10 cellular contexts compared by ENCODE assay signal in the genomic region with DNA sequence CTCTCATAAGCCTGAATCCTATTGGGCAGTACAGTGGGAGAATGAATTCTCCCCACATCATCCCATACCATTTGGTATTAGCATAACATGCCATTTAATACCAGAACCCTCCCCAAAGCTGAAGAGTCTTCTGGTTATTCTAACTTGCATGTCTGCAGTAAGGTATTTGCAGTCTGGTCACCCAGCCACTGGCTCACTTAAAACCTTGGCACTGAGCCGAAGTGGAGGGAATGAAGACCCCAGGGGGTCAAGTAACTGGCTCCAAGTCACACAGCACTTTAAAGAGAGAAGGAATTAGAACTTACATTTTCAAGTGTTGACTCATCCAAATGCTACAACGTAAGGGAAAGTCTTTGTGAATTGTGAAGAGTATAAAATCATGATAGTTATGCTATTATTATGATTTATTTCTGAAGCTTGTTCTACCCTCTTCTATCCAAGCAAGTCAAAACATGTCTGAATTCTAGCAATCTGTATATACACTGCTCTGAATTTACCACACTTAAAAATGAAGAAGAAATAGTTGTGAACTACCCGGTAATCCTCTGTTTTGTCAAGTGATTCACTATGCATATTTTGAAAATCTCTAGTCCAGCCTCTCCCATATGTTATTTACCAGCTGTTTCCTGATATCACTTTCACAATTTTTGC. TPM values are rescaled to one million over a fixed set of nuclear protein-coding genes. Genes with fewer than 3 reads are reported as not detected.
DNase-seq lines count a peak whose midpoint lies in the region; ATAC-seq and TF ChIP-seq lines count a peak whose summit lies in the region.
"Had no signal": no experiment of that assay in that cellular context is flagged by ENCODE, and none has a peak within 500 bp of the region (broad histone marks: within the 10 kb centered on the region; RNA-seq: fewer than 3 reads in every experiment).

No MANE protein-coding gene starts in this region.

- H2AFZ ChIP-seq in mesenchymal stem cell (ENCODE audit: low read depth, low read length): no peak overlapping the region

- no peak overlapping the region for H3K23ac ChIP-seq in mesenchymal stem cell (ENCODE audit: low read length in 2 of 2)

- H2BK5ac ChIP-seq in mesenchymal stem cell (ENCODE audit: low read depth, low read length, poor library complexity, severe bottlenecking): no peak overlapping the region

- DNase-seq in DMS 273 treated with DMSO at 0.1 percent for 48 hours (lab: John Stamatoyannopoulos, UW) (peak; percentile 48), NCI-H1694 treated with DMSO at 0.1 percent for 48 hours (lab: John Stamatoyannopoulos, UW) (peak; percentile 68), brain pericyte (ENCODE audit: low read depth, low spot score) (peak; percentile 27), mesenchymal stem cell (peak; percentile 41), mucosa of descending colon (no peak), cerebellar nuclear complex (lab: John Stamatoyannopoulos, UW) (no peak)
- DNase-seq: activated T-cell treated with anti-CD3 and anti-CD28 coated beads, Interleukin-2, amount 50 U/mL, for 72 hours; NCI-H2029 had no signal

- no peak overlapping the region for H2AK5ac ChIP-seq in mesenchymal stem cell (ENCODE audit: low read length, severe bottlenecking)

- H3K4me3 ChIP-seq in mesenchymal stem cell (ENCODE audit: insufficient read depth in 1 of 2, low read depth in 1 of 2, low read length in 2 of 2) (no peak overlapping the region), mucosa of descending colon (no peak overlapping the region)

- H3K4ac ChIP-seq in mesenchymal stem cell (ENCODE audit: low read depth in 1 of 2, low read length in 2 of 2): no peak overlapping the region

- H3K4me1 ChIP-seq in mesenchymal stem cell (ENCODE audit: control insufficient read depth, insufficient read depth, low read depth, low read length) (peaks cover 3% of the 10 kb centered on the region), mucosa of descending colon (ENCODE audit: low read depth) (no peaks in the 10 kb centered on the region)

- no peaks in the 10 kb centered on the region for H3K27me3 ChIP-seq in mesenchymal stem cell (ENCODE audit: control insufficient read depth in 1 of 2, insufficient read depth in 1 of 2, low read length in 2 of 2)

- intact Hi-C loops in mucosa of descending colon (cut with DNase I, micrococcal nuclease): no loop called here

- no peaks in the 10 kb centered on the region for H3K9me3 ChIP-seq in mesenchymal stem cell (ENCODE audit: control insufficient read depth, low read length)
- H3K9me3 ChIP-seq in mucosa of descending colon: no peaks in the 10 kb centered on the region

- H3K4me2 ChIP-seq in mesenchymal stem cell (ENCODE audit: low read length, poor library complexity, severe bottlenecking): peak overlapping the region; percentile 44

- no peak for TF ChIP-seq CTCF in mucosa of descending colon (IDR thresholded peaks at IDR 0.05)

- H3K14ac ChIP-seq in mesenchymal stem cell (ENCODE audit: low read length in 2 of 2): no peak overlapping the region

- H3K18ac ChIP-seq in mesenchymal stem cell (ENCODE audit: low read depth in 1 of 2, low read length in 2 of 2): no peak overlapping the region

- no peak overlapping the region for H2BK120ac ChIP-seq in mesenchymal stem cell (ENCODE audit: low read depth, low read length)

- H3K27ac ChIP-seq in mesenchymal stem cell (ENCODE audit: low read length, poor library complexity, severe bottlenecking): peak overlapping the region; percentile 83

- no peak overlapping the region for H2BK15ac ChIP-seq in mesenchymal stem cell (ENCODE audit: low read depth, poor library complexity, severe bottlenecking)

- H3K36me3 ChIP-seq in mesenchymal stem cell (ENCODE audit: control insufficient read depth in 1 of 2, insufficient read depth in 2 of 2, low read depth in 1 of 2, low read length in 2 of 2): no peaks in the 10 kb centered on the region
- no peaks in the 10 kb centered on the region for H3K36me3 ChIP-seq in mucosa of descending colon (ENCODE audit: low read depth)

- WGBS in mesenchymal stem cell: 20% methylated on average over 2 of the region's 3 CpGs

- no peak overlapping the region for H4K8ac ChIP-seq in mesenchymal stem cell (ENCODE audit: low read length)

- no peak for ATAC-seq in HG02884 (IDR thresholded peaks at IDR 0.05; ENCODE audit: unreplicated experiment)
- ATAC-seq in mucosa of descending colon: no peak
- ATAC-seq in HG02973 (IDR thresholded peaks at IDR 0.05; ENCODE audit: unreplicated experiment): no peak
- ATAC-seq: activated T-cell treated with anti-CD3 and anti-CD28 coated beads, Interleukin-2, amount 50 U/mL, for 72 hours had no signal

- no peaks in the 10 kb centered on the region for H3K79me1 ChIP-seq in mesenchymal stem cell (replicated peaks; ENCODE audit: low read length, poor library complexity, severe bottlenecking)

- H2BK12ac ChIP-seq in mesenchymal stem cell (ENCODE audit: low read length in 2 of 2): no peak overlapping the region

- H4K91ac ChIP-seq in mesenchymal stem cell (ENCODE audit: low read length): no peak overlapping the region

- no peak overlapping the region for H3K9ac ChIP-seq in mesenchymal stem cell (ENCODE audit: low read length)

RNA-seq across cellular contexts. Expression of gene GLRA1, which starts 28.5 kb away (rescaled TPM):
- polyA plus RNA-seq in mesenchymal stem cell (2013, experiment 1 of 2): not detected
- polyA plus RNA-seq in mesenchymal stem cell (2013, experiment 2 of 2): not detected
- total RNA-seq in mucosa of descending colon: not detected
- total RNA-seq: activated T-cell treated with anti-CD3 and anti-CD28 coated beads, Interleukin-2, amount 50 U/mL, for 72 hours had no signal

Comparison
In these comparisons a context has a peak if more than half of its experiments do, and no peak if none do; other contexts are left out.
1. DNase-seq: peak in DMS 273 treated with DMSO at 0.1 percent for 48 hours (single experiment), NCI-H1694 treated with DMSO at 0.1 percent for 48 hours (single experiment), brain pericyte (single experiment) and mesenchymal stem cell (single experiment); none in mucosa of descending colon (0 of 3) and cerebellar nuclear complex (0 of 2).